ENCODE assay signal across 10 cellular contexts in the genomic region with DNA sequence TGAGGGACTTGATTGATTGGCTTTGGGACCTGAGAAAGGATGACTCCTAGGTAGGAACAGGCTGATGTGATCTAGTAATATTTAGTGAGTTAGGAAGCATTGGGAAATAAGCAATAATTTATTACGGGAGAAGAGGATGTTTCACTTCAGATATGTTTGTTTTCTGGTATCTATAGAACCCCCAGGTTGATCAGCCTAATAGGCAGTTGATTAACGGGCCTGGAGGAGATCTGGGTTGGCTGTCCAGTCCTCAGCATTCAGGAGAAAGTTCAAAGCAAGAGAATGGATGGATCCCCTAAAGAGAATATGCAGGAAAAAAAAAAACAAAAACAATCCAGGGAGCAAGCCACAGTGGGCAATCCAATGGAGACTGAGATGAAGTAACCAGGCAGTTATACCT.
"Had no signal": no experiment of that assay in that cellular context is flagged by ENCODE, and none has a peak within 500 bp of the region (broad histone marks: within the 10 kb centered on the region; RNA-seq: fewer than 3 reads in every experiment).

No MANE protein-coding gene starts in this region.

- H3K9me3 Mint-ChIP-seq: GM23338, H9, HFFc6 had no signal

- H3K36me3 ChIP-seq: HAP-1 had no signal

- H3K4me1 ChIP-seq: HAP-1 had no signal

- H3K27ac ChIP-seq: GM23248 had no signal

- H3K27ac Mint-ChIP-seq: GM23338, H9, HFFc6 had no signal

- H3K4me3 ChIP-seq: GM23248, GM23338, HAP-1 had no signal

- H3K4me2 ChIP-seq: GM23338 had no signal

- H2AFZ ChIP-seq: GM23248, GM23338 had no signal

- DNase-seq: GM23248, GOT3, H7, H9, HCEC 1CT, HFFc6 had no signal

- H3K4me3 Mint-ChIP-seq: GM23338, H9, HFFc6 had no signal

- ATAC-seq: GM23338, HCT116 had no signal

- H3K9ac ChIP-seq: GM23248 had no signal

- FAIRE-seq: H54 had no signal

- H3K9me3 ChIP-seq: HAP-1 had no signal
